1 cellular context compared by ENCODE assay signal in genomic region chr21:43718872-43719747, GRCh38.
TF ChIP-seq lines count a peak whose summit lies in the region.

PDXK (plus strand) TSS chr21:43719129; CDS start chr21:43719295, 166 bp downstream.

TF ChIP-seq in HEK293, 187 proteins besides CTCF, POLR2A, EP300 and RAD21 (continued from another document and continues in another):
- TF ChIP-seq ATF2 (tag by site-specific recombination; IDR thresholded peaks at IDR 0.05; ENCODE audit: low read depth) (peak; percentile 61; the same call in 1 of the 2 replicates), PRDM1 (tag by site-specific recombination; IDR thresholded peaks at IDR 0.05) (no peak), GLIS2 (tag by site-specific recombination; IDR thresholded peaks at IDR 0.05) (no peak), ZNF423 (tag by site-specific recombination; IDR thresholded peaks at IDR 0.05) (no peak), KLF10 (tag by site-specific recombination; IDR thresholded peaks at IDR 0.05) (peak; percentile 86), ZBTB6 (tag by site-specific recombination; IDR thresholded peaks at IDR 0.05) (peak; percentile 58), ZNF24 (tag by site-specific recombination; IDR thresholded peaks at IDR 0.05) (peak; percentile 100), ZBTB8A (tag by site-specific recombination; IDR thresholded peaks at IDR 0.05) (peak; percentile 81), ZNF843 (tag by site-specific recombination; IDR thresholded peaks at IDR 0.05) (no peak), REST (tag by site-specific recombination; IDR thresholded peaks at IDR 0.05) (peak; percentile 16; the same call in 1 of the 2 replicates), ZNF76 (tag by site-specific recombination; IDR thresholded peaks at IDR 0.05; ENCODE audit: borderline replicate concordance, low read depth) (peak; percentile 35; the same call in 1 of the 2 replicates), REPIN1 (tag by site-specific recombination; IDR thresholded peaks at IDR 0.05; ENCODE audit: low read depth) (peak; percentile 60; the same call in 1 of the 2 replicates), ZNF335 (tag by site-specific recombination; conservative IDR thresholded peaks at IDR 0.05) (peak; percentile 92), ZNF121 (tag by site-specific recombination; IDR thresholded peaks at IDR 0.05) (no peak), ZNF692 (tag by site-specific recombination; IDR thresholded peaks at IDR 0.05) (peak; percentile 58), KLF8 (tag by site-specific recombination; IDR thresholded peaks at IDR 0.05) (peak; percentile 46; the same call in 1 of the 2 replicates), ZFP69B (tag by site-specific recombination; IDR thresholded peaks at IDR 0.05) (0 out of 2 replicates have a peak, but pooled peaks have one; percentile 12), ZSCAN16 (tag by site-specific recombination; IDR thresholded peaks at IDR 0.05) (0 out of 2 replicates have a peak, but pooled peaks have one; percentile 67), OSR2 (tag by site-specific recombination; IDR thresholded peaks at IDR 0.05) (peak; percentile 37; the same call in 1 of the 2 replicates), SP7 (tag by site-specific recombination; IDR thresholded peaks at IDR 0.05) (peak; percentile 61), ZBTB26 (tag by site-specific recombination; optimal IDR thresholded peaks at IDR 0.05) (peak; percentile 100), PRDM10 (tag by site-specific recombination; IDR thresholded peaks at IDR 0.05) (peak; percentile 78; the same call in 1 of the 2 replicates), ZNF677 (tag by site-specific recombination; IDR thresholded peaks at IDR 0.05) (peak; percentile 29; the same call in 1 of the 2 replicates), ZXDB (tag by site-specific recombination; IDR thresholded peaks at IDR 0.05) (peak; percentile 88; the same call in 1 of the 2 replicates), ZNF558 (tag by site-specific recombination; IDR thresholded peaks at IDR 0.05) (no peak), ZEB2 (tag by site-specific recombination; IDR thresholded peaks at IDR 0.05) (peak; percentile 69), ZNF837 (tag by site-specific recombination; IDR thresholded peaks at IDR 0.05) (0 out of 2 replicates have a peak, but pooled peaks have one; percentile 42), ZNF664 (tag by site-specific recombination; IDR thresholded peaks at IDR 0.05) (no peak), ZNF629 (tag by site-specific recombination; IDR thresholded peaks at IDR 0.05) (peak; percentile 50), ZBTB20 (tag by site-specific recombination; IDR thresholded peaks at IDR 0.05) (peak; percentile 78; the same call in 1 of the 2 replicates), ZFHX2 (tag by site-specific recombination; conservative IDR thresholded peaks at IDR 0.05) (peak; percentile 96), ZNF561 (tag by site-specific recombination; IDR thresholded peaks at IDR 0.05; ENCODE audit: borderline replicate concordance) (0 out of 2 replicates have a peak, but pooled peaks have one; percentile 41), ZIC2 (tag by site-specific recombination; IDR thresholded peaks at IDR 0.05) (peak; percentile 60; the same call in 1 of the 2 replicates), ZNF324 (tag by site-specific recombination; IDR thresholded peaks at IDR 0.05) (peak; percentile 86; the same call in 1 of the 2 replicates), ZBTB17 (tag by site-specific recombination; IDR thresholded peaks at IDR 0.05) (no peak)
- TF ChIP-seq, protein P1, sequence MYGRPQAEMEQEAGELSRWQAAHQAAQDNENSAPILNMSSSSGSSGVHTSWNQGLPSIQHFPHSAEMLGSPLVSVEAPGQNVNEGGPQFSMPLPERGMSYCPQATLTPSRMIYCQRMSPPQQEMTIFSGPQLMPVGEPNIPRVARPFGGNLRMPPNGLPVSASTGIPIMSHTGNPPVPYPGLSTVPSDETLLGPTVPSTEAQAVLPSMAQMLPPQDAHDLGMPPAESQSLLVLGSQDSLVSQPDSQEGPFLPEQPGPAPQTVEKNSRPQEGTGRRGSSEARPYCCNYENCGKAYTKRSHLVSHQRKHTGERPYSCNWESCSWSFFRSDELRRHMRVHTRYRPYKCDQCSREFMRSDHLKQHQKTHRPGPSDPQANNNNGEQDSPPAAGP (tag by site-specific recombination; IDR thresholded peaks at IDR 0.05) = peak; percentile 77
- TF ChIP-seq, protein P2, sequence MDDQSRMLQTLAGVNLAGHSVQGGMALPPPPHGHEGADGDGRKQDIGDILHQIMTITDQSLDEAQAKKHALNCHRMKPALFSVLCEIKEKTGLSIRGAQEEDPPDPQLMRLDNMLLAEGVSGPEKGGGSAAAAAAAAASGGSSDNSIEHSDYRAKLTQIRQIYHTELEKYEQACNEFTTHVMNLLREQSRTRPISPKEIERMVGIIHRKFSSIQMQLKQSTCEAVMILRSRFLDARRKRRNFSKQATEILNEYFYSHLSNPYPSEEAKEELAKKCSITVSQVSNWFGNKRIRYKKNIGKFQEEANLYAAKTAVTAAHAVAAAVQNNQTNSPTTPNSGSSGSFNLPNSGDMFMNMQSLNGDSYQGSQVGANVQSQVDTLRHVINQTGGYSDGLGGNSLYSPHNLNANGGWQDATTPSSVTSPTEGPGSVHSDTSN (CRISPR knock-in tag; IDR thresholded peaks at IDR 0.05) = peak; percentile 31
- TF ChIP-seq, protein P3, sequence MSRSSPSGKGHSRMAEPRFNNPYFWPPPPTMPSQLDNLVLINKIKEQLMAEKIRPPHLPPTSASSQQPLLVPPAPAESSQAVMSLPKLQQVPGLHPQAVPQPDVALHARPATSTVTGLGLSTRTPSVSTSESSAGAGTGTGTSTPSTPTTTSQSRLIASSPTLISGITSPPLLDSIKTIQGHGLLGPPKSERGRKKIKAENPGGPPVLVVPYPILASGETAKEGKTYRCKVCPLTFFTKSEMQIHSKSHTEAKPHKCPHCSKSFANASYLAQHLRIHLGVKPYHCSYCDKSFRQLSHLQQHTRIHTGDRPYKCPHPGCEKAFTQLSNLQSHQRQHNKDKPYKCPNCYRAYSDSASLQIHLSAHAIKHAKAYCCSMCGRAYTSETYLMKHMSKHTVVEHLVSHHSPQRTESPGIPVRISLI (tag by site-specific recombination; IDR thresholded peaks at IDR 0.05) = no peak
- TF ChIP-seq, protein P4, sequence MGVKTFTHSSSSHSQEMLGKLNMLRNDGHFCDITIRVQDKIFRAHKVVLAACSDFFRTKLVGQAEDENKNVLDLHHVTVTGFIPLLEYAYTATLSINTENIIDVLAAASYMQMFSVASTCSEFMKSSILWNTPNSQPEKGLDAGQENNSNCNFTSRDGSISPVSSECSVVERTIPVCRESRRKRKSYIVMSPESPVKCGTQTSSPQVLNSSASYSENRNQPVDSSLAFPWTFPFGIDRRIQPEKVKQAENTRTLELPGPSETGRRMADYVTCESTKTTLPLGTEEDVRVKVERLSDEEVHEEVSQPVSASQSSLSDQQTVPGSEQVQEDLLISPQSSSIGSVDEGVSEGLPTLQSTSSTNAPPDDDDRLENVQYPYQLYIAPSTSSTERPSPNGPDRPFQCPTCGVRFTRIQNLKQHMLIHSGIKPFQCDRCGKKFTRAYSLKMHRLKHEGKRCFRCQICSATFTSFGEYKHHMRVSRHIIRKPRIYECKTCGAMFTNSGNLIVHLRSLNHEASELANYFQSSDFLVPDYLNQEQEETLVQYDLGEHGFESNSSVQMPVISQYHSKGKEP (tag by site-specific recombination; IDR thresholded peaks at IDR 0.05) = 0 out of 2 replicates have a peak, but pooled peaks have one; percentile 22
